In genomic region chr17:78143214-78144145, GRCh38 we compare ENCODE assay signal across 13 cellular contexts. TPM values are rescaled to one million over a fixed set of nuclear protein-coding genes. Genes with fewer than 3 reads are reported as not detected.
DNase-seq lines count a peak whose midpoint lies in the region; ATAC-seq and TF ChIP-seq lines count a peak whose summit lies in the region.
"Had no signal": no experiment of that assay in that cellular context is flagged by ENCODE, and none has a peak within 500 bp of the region (broad histone marks: within the 10 kb centered on the region; RNA-seq: fewer than 3 reads in every experiment).

No MANE protein-coding gene starts in this region.

- DNase-seq in activated T-cell treated with anti-CD3 and anti-CD28 coated beads, Interleukin-2, amount 50 U/mL, for 24 hours, result no peak
- DNase-seq in activated T-cell treated with anti-CD3 and anti-CD28 coated beads, Interleukin-2, amount 50 U/mL, for 4 hours, result no peak
- DNase-seq in NCI-H510A treated with DMSO at 0.1 percent for 48 hours (lab: John Stamatoyannopoulos, UW), result no peak
- no peak for DNase-seq in NCI-H2081 treated with DMSO at 0.1 percent for 48 hours (lab: John Stamatoyannopoulos, UW)
- DNase-seq: NCI-H1417; NCI-H774; stimulated activated naive CD4-positive, alpha-beta T cell treated with Interleukin-2 at 50 U/mL for 16 hours; T-helper 17 cell had no signal

- no peaks in the 10 kb centered on the region for H3K9me3 Mint-ChIP-seq in activated T-cell treated with anti-CD3 and anti-CD28 coated beads, Interleukin-2, amount 50 U/mL, for 24 hours
- H3K9me3 Mint-ChIP-seq in activated T-cell treated with anti-CD3 and anti-CD28 coated beads, Interleukin-2, amount 50 U/mL, for 4 hours, result no peaks in the 10 kb centered on the region
- H3K9me3 Mint-ChIP-seq in stimulated activated memory B cell treated with anti-CD40 and anti-IgM and Interleukin-4, amounts not matched to agents 10 μg/mL and 1 μg/mL and 100 μg/mL, for 72 hours, result peaks cover 2% of the 10 kb centered on the region

- H3F3A ChIP-seq in SU-DHL-6 (ENCODE audit: insufficient read depth), result peaks cover 35% of the 10 kb centered on the region

- H3K27me3 ChIP-seq in SU-DHL-6 (ENCODE audit: low read length) (no peaks in the 10 kb centered on the region), layer of hippocampus (ENCODE audit: control insufficient read depth, insufficient read depth, low read length) (no peaks in the 10 kb centered on the region)

- no peaks in the 10 kb centered on the region for H4K20me1 ChIP-seq in SU-DHL-6 (ENCODE audit: low read depth, low read length)

- H3K9me2 ChIP-seq in SU-DHL-6 (replicated peaks; ENCODE audit: insufficient read depth, low read length), result no peaks in the 10 kb centered on the region

- no peak overlapping the region for H3K9ac ChIP-seq in SU-DHL-6 (ENCODE audit: low read length)

- H3K27me3 Mint-ChIP-seq in activated T-cell treated with anti-CD3 and anti-CD28 coated beads, Interleukin-2, amount 50 U/mL, for 24 hours, result no peaks in the 10 kb centered on the region
- H3K27me3 Mint-ChIP-seq in activated T-cell treated with anti-CD3 and anti-CD28 coated beads, Interleukin-2, amount 50 U/mL, for 4 hours (ENCODE audit: low read depth), result no peaks in the 10 kb centered on the region
- H3K27me3 Mint-ChIP-seq in stimulated activated memory B cell treated with anti-CD40 and anti-IgM and Interleukin-4, amounts not matched to agents 10 μg/mL and 1 μg/mL and 100 μg/mL, for 72 hours, result no peaks in the 10 kb centered on the region
- H3K27me3 Mint-ChIP-seq: T-helper 17 cell had no signal

- no peak overlapping the region for H2AFZ ChIP-seq in SU-DHL-6 (ENCODE audit: low read depth, low read length, severe bottlenecking)

- H3K27ac Mint-ChIP-seq in activated T-cell treated with anti-CD3 and anti-CD28 coated beads, Interleukin-2, amount 50 U/mL, for 24 hours, result peak overlapping the region; percentile 61
- peak overlapping the region; percentile 99 for H3K27ac Mint-ChIP-seq in stimulated activated memory B cell treated with anti-CD40 and anti-IgM and Interleukin-4, amounts not matched to agents 10 μg/mL and 1 μg/mL and 100 μg/mL, for 72 hours
- H3K27ac Mint-ChIP-seq: T-helper 17 cell had no signal

- no peaks in the 10 kb centered on the region for H3K79me2 ChIP-seq in SU-DHL-6 (ENCODE audit: insufficient read depth, low read length)

- no peak overlapping the region for H3K4me2 ChIP-seq in SU-DHL-6 (ENCODE audit: low read depth, low read length, poor library complexity, severe bottlenecking)

- H3K4me3 ChIP-seq in SU-DHL-6 (ENCODE audit: insufficient read depth, low read length, poor library complexity, severe bottlenecking), result no peak overlapping the region

- H3K4me1 Mint-ChIP-seq in activated T-cell treated with anti-CD3 and anti-CD28 coated beads, Interleukin-2, amount 50 U/mL, for 24 hours (ENCODE audit: low read depth), result peaks cover 47% of the 10 kb centered on the region
- H3K4me1 Mint-ChIP-seq in activated T-cell treated with anti-CD3 and anti-CD28 coated beads, Interleukin-2, amount 50 U/mL, for 4 hours (ENCODE audit: low read depth), result peaks cover 52% of the 10 kb centered on the region
- peaks cover 94% of the 10 kb centered on the region for H3K4me1 Mint-ChIP-seq in stimulated activated memory B cell treated with anti-CD40 and anti-IgM and Interleukin-4, amounts not matched to agents 10 μg/mL and 1 μg/mL and 100 μg/mL, for 72 hours

- no peak for ATAC-seq in activated T-cell treated with anti-CD3 and anti-CD28 coated beads, Interleukin-2, amount 50 U/mL, for 4 hours
- no peak for ATAC-seq in stimulated activated memory B cell treated with anti-CD40 and anti-IgM and Interleukin-4, amounts not matched to agents 10 μg/mL and 1 μg/mL and 100 μg/mL, for 72 hours
- no peak for ATAC-seq in GM18498 (IDR thresholded peaks at IDR 0.05; ENCODE audit: unreplicated experiment)
- ATAC-seq: T-helper 17 cell had no signal

- no peaks in the 10 kb centered on the region for H3K9me3 ChIP-seq in SU-DHL-6 (ENCODE audit: insufficient read depth, low read length)

- H3K36me3 ChIP-seq in SU-DHL-6 (ENCODE audit: low read length), result no peaks in the 10 kb centered on the region

- no peak for TF ChIP-seq CTCF in SU-DHL-6 (IDR thresholded peaks at IDR 0.05; ENCODE audit: insufficient read depth, low read length, poor library complexity, severe bottlenecking)

- H3K36me3 Mint-ChIP-seq in activated T-cell treated with anti-CD3 and anti-CD28 coated beads, Interleukin-2, amount 50 U/mL, for 24 hours (ENCODE audit: low read depth), result peaks cover 33% of the 10 kb centered on the region
- H3K36me3 Mint-ChIP-seq in activated T-cell treated with anti-CD3 and anti-CD28 coated beads, Interleukin-2, amount 50 U/mL, for 4 hours (ENCODE audit: insufficient read depth), result no peaks in the 10 kb centered on the region
- peaks cover 41% of the 10 kb centered on the region for H3K36me3 Mint-ChIP-seq in stimulated activated memory B cell treated with anti-CD40 and anti-IgM and Interleukin-4, amounts not matched to agents 10 μg/mL and 1 μg/mL and 100 μg/mL, for 72 hours

- peak overlapping the region; percentile 55; the same call in 1 of the 2 replicates for H3K27ac ChIP-seq in SU-DHL-6 (ENCODE audit: low read depth, low read length)
- peak overlapping the region; percentile 64 for H3K27ac ChIP-seq in layer of hippocampus (ENCODE audit: low read depth, low read length)

- no peak overlapping the region for H3K4me3 Mint-ChIP-seq in activated T-cell treated with anti-CD3 and anti-CD28 coated beads, Interleukin-2, amount 50 U/mL, for 24 hours
- no peak overlapping the region for H3K4me3 Mint-ChIP-seq in activated T-cell treated with anti-CD3 and anti-CD28 coated beads, Interleukin-2, amount 50 U/mL, for 4 hours
- no peak overlapping the region for H3K4me3 Mint-ChIP-seq in stimulated activated memory B cell treated with anti-CD40 and anti-IgM and Interleukin-4, amounts not matched to agents 10 μg/mL and 1 μg/mL and 100 μg/mL, for 72 hours
- H3K4me3 Mint-ChIP-seq: T-helper 17 cell had no signal

RNA-seq across cellular contexts. Expression of gene C17orf99, which starts 2.7 kb away (rescaled TPM):
- total RNA-seq in activated T-cell treated with anti-CD3 and anti-CD28 coated beads, Interleukin-2, amount 50 U/mL, for 4 hours, result not detected
- total RNA-seq: omental fat pad, T-helper 17 cell had no signal

RNA-seq across cellular contexts. Expression of gene TMC8, which starts 12.9 kb away (rescaled TPM):
- total RNA-seq in activated T-cell treated with anti-CD3 and anti-CD28 coated beads, Interleukin-2, amount 50 U/mL, for 4 hours, result 10 to 100 TPM; 46.9 to 69.4 (median 61.7) TPM

RNA-seq across cellular contexts. Expression of gene TMC6, which starts 14.9 kb away (rescaled TPM):
- total RNA-seq in activated T-cell treated with anti-CD3 and anti-CD28 coated beads, Interleukin-2, amount 50 U/mL, for 4 hours, result 10 to 100 TPM; 79.1 to 87.1 (median 81.5) TPM

RNA-seq across cellular contexts. Expression of gene SYNGR2, which starts 24.9 kb away (rescaled TPM):
- total RNA-seq in activated T-cell treated with anti-CD3 and anti-CD28 coated beads, Interleukin-2, amount 50 U/mL, for 4 hours, result 100 to 1,000 TPM; 192 to 224 (median 196) TPM

RNA-seq across cellular contexts. Expression of gene TK1, which starts 43.4 kb away (rescaled TPM):
- 10 to 100 TPM; 23.0 to 30.3 (median 26.8) TPM for total RNA-seq in activated T-cell treated with anti-CD3 and anti-CD28 coated beads, Interleukin-2, amount 50 U/mL, for 4 hours
